8 cellular contexts compared by ENCODE assay signal in the genomic region with DNA sequence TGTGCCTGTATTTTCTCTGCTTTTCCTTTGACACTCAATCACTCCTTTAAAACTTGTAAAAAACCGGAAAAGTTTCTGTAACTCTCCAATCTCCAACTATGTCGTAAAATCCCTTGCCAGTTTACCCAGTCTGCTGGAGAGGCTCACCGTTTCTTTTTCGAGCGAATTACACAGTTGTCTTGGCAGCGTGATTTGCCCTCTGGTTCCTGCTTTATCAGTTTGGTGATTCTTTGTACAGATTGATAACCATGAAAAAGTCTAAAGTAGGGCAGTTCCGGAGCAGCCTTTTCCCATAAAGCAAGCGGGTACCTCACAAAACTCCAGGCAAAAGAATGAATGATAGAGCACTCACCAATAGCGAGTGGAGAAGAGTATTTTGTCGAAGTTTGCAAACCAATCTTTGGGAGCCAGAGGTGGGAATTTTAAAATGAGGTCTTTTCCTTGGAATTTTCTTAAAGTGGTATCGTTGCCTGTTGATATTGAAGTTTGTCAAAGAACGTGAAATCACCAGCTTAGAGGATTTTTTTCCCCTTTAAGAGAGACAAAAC. TPM values are rescaled to one million over a fixed set of nuclear protein-coding genes. Genes with fewer than 3 reads are reported as not detected.
DNase-seq lines count a peak whose midpoint lies in the region; ATAC-seq and TF ChIP-seq lines count a peak whose summit lies in the region.

A gene with protein sequence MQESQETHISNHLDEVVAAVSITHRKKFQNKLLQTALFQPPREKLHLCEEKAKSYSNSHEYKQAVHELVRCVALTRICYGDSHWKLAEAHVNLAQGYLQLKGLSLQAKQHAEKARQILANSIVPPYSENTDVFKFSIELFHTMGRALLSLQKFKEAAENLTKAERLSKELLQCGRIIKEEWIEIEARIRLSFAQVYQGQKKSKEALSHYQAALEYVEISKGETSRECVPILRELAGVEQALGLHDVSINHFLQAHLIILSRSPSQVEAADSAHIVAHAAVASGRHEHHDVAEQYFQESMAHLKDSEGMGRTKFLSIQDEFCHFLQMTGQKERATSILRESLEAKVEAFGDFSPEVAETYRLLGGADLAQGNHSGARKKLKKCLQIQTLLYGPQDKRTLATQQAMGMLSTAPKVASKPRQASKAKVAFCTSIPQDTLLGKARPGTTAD (minus strand): TSS at position 312 of the 548 bp plus-strand sequence. CDS start 20,869 bp downstream, outside the sequence.

- no peak for TF ChIP-seq CTCF in C4-2B (conservative IDR thresholded peaks at IDR 0.05)
- TF ChIP-seq CTCF in astrocyte of the cerebellum (IDR thresholded peaks at IDR 0.05; ENCODE audit: low read depth, low read length, missing control alignments) = no peak
- no peak for TF ChIP-seq CTCF in hepatocyte (IDR thresholded peaks at IDR 0.05; ENCODE audit: poor library complexity)

- ATAC-seq in GM21723 (IDR thresholded peaks at IDR 0.05; ENCODE audit: unreplicated experiment) = no peak

- peaks cover 64% of the 10 kb centered on the region for H3K79me2 ChIP-seq in hepatocyte

- no peaks in the 10 kb centered on the region for H3K4me1 ChIP-seq in hepatocyte (ENCODE audit: insufficient read depth)

- H3K9me3 ChIP-seq in hepatocyte (ENCODE audit: low read depth) = no peaks in the 10 kb centered on the region

- H3K4me3 ChIP-seq in astrocyte of the cerebellum (ENCODE audit: low read depth, low read length) = peak within 1 kb of the TSS; percentile 59
- H3K4me3 ChIP-seq in hepatocyte = peak within 1 kb of the TSS; percentile 66

- DNase-seq in HuH-7 (ENCODE audit: low spot score) (peak; percentile 63), astrocyte of the cerebellum (ENCODE audit: low read depth) (peak; percentile 83), hepatocyte (ENCODE audit: low spot score) (peak; percentile 73), pulmonary artery endothelial cell (ENCODE audit: low read depth, low spot score) (peak; percentile 65)
- no peak for DNase-seq in stimulated activated CD4-positive, alpha-beta T cell treated with anti-CD3 and anti-CD28 coated beads, Interleukin-2, amount 100 ng/mL, for 48 hours
- no peak for DNase-seq in central memory CD4-positive, alpha-beta T cell

- H4K20me1 ChIP-seq in hepatocyte (ENCODE audit: insufficient read depth, poor library complexity, severe bottlenecking) = no peaks in the 10 kb centered on the region

- no peaks in the 10 kb centered on the region for H3K27me3 ChIP-seq in hepatocyte

- H2AFZ ChIP-seq in hepatocyte = peak within 1 kb of the TSS; percentile 74

- H3K36me3 ChIP-seq in hepatocyte (replicated peaks; ENCODE audit: insufficient read depth, low read depth) = no peaks in the 10 kb centered on the region

- no peaks in the 10 kb centered on the region for H3K9me2 ChIP-seq in hepatocyte (replicated peaks; ENCODE audit: insufficient read depth)

- peak within 1 kb of the TSS; percentile 57; the same call in 1 of the 2 replicates for H3K27ac ChIP-seq in C4-2B
- peak within 1 kb of the TSS; percentile 96 for H3K27ac ChIP-seq in hepatocyte

- in situ Hi-C loops in astrocyte of the cerebellum (cut with HindIII; ENCODE audit: low sequenced_read_pairs) = no loop called here

- H3K4me2 ChIP-seq in hepatocyte = peak within 1 kb of the TSS; percentile 79

- WGBS in hepatocyte (ENCODE audit: low lambda C conversion rate, missing lambda C conversion rate) = 2% methylated on average over 12 of the region's 12 CpGs

RNA-seq across cellular contexts. Expression of the gene that starts here (rescaled TPM):
- total RNA-seq in hepatocyte (33.2 and 46.3 TPM in 2 replicates), pulmonary artery endothelial cell (22.3 and 24.9 TPM in 2 replicates)
- 31.3 and 40.4 TPM in 2 replicates for polyA plus RNA-seq in hepatocyte

Comparison
In these comparisons a context has a peak if more than half of its experiments do, and no peak if none do; other contexts are left out.
1. DNase-seq: peak in HuH-7 (single experiment), astrocyte of the cerebellum (single experiment), hepatocyte (single experiment) and pulmonary artery endothelial cell (single experiment); none in stimulated activated CD4-positive, alpha-beta T cell treated with anti-CD3 and anti-CD28 coated beads, Interleukin-2, amount 100 ng/mL, for 48 hours (0 of 2) and central memory CD4-positive, alpha-beta T cell (single experiment).